Comparison of ENCODE assay signal across 19 cellular contexts in the genomic region with DNA sequence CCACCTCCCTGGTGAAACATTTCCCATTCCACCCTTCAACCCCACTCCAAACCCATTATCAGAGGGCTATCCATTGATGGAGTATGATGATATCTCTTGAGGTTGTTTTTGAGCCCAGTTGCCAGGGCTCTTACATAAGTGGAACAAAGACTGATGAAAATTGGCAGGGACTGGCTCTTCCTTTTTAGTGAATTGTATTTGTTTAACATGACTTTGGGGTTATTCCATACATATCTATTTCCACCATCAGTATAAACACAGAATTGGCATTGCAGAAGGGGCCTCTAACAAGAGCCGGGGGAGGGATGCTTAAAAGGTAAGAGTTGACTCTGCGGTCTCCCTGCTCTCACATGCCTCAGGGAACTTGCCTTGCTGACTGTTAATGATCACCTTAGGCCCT. TPM values are rescaled to one million over a fixed set of nuclear protein-coding genes. Genes with fewer than 3 reads are reported as not detected.
DNase-seq lines count a peak whose midpoint lies in the region; ATAC-seq and TF ChIP-seq lines count a peak whose summit lies in the region.
"Had no signal": no experiment of that assay in that cellular context is flagged by ENCODE, and none has a peak within 500 bp of the region (broad histone marks: within the 10 kb centered on the region; RNA-seq: fewer than 3 reads in every experiment).

No MANE protein-coding gene starts in this region.

- CTCF ChIA-PET in PC-3 (lab: Charles Lee) = no interaction called here

- no peak overlapping the region for H3K9ac ChIP-seq in PC-3 (ENCODE audit: low read length)

- 58% methylated on average over 2 of the region's 2 CpGs for WGBS in hepatocyte (ENCODE audit: low lambda C conversion rate, missing lambda C conversion rate)

- H2AFZ ChIP-seq in PC-3 (ENCODE audit: low read length) (no peak overlapping the region), hepatocyte (no peak overlapping the region)

- DNase-seq in NCI-H1092 (lab: John Stamatoyannopoulos, UW) = peak; percentile 24
- peak; percentile 90 for DNase-seq in NCI-H2029 treated with DMSO at 0.1 percent for 48 hours (lab: John Stamatoyannopoulos, UW)
- DNase-seq in PC-3 = no peak
- DNase-seq in hepatocyte (ENCODE audit: low spot score) = no peak
- DNase-seq: BE2C, H7, MM.1S, NCI-H1048, NCI-H146, NCI-H2227 treated with DMSO at 0.1 percent for 48 hours, NCI-H510A, Right ventricle myocardium superior, T1000 had no signal

- no peak for TF ChIP-seq CTCF in PC-3 (conservative IDR thresholded peaks at IDR 0.05; ENCODE audit: low read depth, low read length)
- TF ChIP-seq CTCF in nephron (IDR thresholded peaks at IDR 0.05; ENCODE audit: unreplicated experiment in 3 of 3) = no peak
- no peak for TF ChIP-seq CTCF in hepatocyte (IDR thresholded peaks at IDR 0.05; ENCODE audit: poor library complexity)

- H3K4me3 ChIP-seq in PC-3 (ENCODE audit: low read length) (no peak overlapping the region), hepatocyte (no peak overlapping the region)
- H3K4me3 ChIP-seq: K562 had no signal

- POLR2A ChIA-PET in PC-3 (lab: Charles Lee; ENCODE audit: unreplicated experiment) = no interaction called here

- no peak overlapping the region for H3K27ac ChIP-seq in PC-3 (ENCODE audit: low read length)
- no peak overlapping the region for H3K27ac ChIP-seq in hepatocyte
- H3K27ac ChIP-seq: HL-60 had no signal

- H3K9me3 Mint-ChIP-seq in nephron = no peaks in the 10 kb centered on the region

- H3K27me3 ChIP-seq in PC-3 (ENCODE audit: low read length) (peaks cover 9% of the 10 kb centered on the region; the same call in 1 of the 2 replicates), hepatocyte (no peaks in the 10 kb centered on the region)
- H3K27me3 ChIP-seq: BE2C had no signal

- H3K9me3 ChIP-seq in PC-3 (ENCODE audit: low read length) (no peaks in the 10 kb centered on the region), hepatocyte (ENCODE audit: low read depth) (no peaks in the 10 kb centered on the region)
- H3K9me3 ChIP-seq: BE2C had no signal

- peak overlapping the region; percentile 16 to 83 (median 37) for H3K27ac Mint-ChIP-seq in nephron

- no peak overlapping the region for H3K4me3 Mint-ChIP-seq in nephron

- H3K4me2 ChIP-seq in PC-3 (ENCODE audit: low read length) (peak overlapping the region; percentile 10; the same call in 1 of the 2 replicates), hepatocyte (no peak overlapping the region)

- H3K9me2 ChIP-seq in PC-3 (replicated peaks; ENCODE audit: low read length) (no peaks in the 10 kb centered on the region), hepatocyte (replicated peaks; ENCODE audit: insufficient read depth) (no peaks in the 10 kb centered on the region)

- H3K4me1 Mint-ChIP-seq in nephron = peaks cover 22% of the 10 kb centered on the region

- H3K79me2 ChIP-seq in PC-3 (ENCODE audit: low read length) (no peaks in the 10 kb centered on the region), hepatocyte (no peaks in the 10 kb centered on the region)

- H3K4me1 ChIP-seq in PC-3 (ENCODE audit: insufficient read depth, low read length) (no peaks in the 10 kb centered on the region; the same call in 1 of the 2 replicates), hepatocyte (ENCODE audit: insufficient read depth) (peaks cover 3% of the 10 kb centered on the region)
- H3K4me1 ChIP-seq: BE2C had no signal

- no peaks in the 10 kb centered on the region for H3K27me3 Mint-ChIP-seq in nephron (ENCODE audit: low read depth)

- ATAC-seq in PC-3 = no peak
- ATAC-seq in GM21717 (IDR thresholded peaks at IDR 0.05; ENCODE audit: unreplicated experiment) = no peak
- ATAC-seq in GM19328 (IDR thresholded peaks at IDR 0.05; ENCODE audit: unreplicated experiment) = no peak
- ATAC-seq: HepG2, K562 had no signal

- peaks cover 4% of the 10 kb centered on the region; the same call in 1 of the 2 replicates for H4K20me1 ChIP-seq in PC-3 (ENCODE audit: low read length)
- H4K20me1 ChIP-seq in hepatocyte (ENCODE audit: insufficient read depth, poor library complexity, severe bottlenecking) = no peaks in the 10 kb centered on the region

- H3K36me3 ChIP-seq in PC-3 (ENCODE audit: low read depth, low read length) = no peaks in the 10 kb centered on the region
- H3K36me3 ChIP-seq in hepatocyte (replicated peaks; ENCODE audit: insufficient read depth, low read depth) = no peaks in the 10 kb centered on the region
- H3K36me3 ChIP-seq: BE2C had no signal

- intact Hi-C loops in PC-3 (cut with micrococcal nuclease) = no loop called here

- no peaks in the 10 kb centered on the region for H3K36me3 Mint-ChIP-seq in nephron (ENCODE audit: low read depth)

- no TSS peak for BruUV-seq in PC-3 (replicated peaks; lab: Mats Ljungman, UMichigan)

- no peaks in the 10 kb centered on the region for H3F3A ChIP-seq in PC-3 (ENCODE audit: low read length, unreplicated experiment)

RNA-seq across cellular contexts. Expression of a gene that starts 28.9 kb away (rescaled TPM):
- 2.7 and 3.1 TPM in 2 replicates for total RNA-seq in PC-3 (2014; rRNA removed)
- 8.1 and 9.9 TPM in 2 replicates for total RNA-seq in hepatocyte
- 7.3 and 8.0 TPM in 2 replicates for polyA plus RNA-seq in hepatocyte

Comparison
In these comparisons a context has a peak if more than half of its experiments do, and no peak if none do; other contexts are left out.
1. DNase-seq: peak in NCI-H1092 (single experiment) and NCI-H2029 treated with DMSO at 0.1 percent for 48 hours (single experiment); none in PC-3 (single experiment) and hepatocyte (single experiment).